ENCODE assay signal across 25 cellular contexts in the genomic region with DNA sequence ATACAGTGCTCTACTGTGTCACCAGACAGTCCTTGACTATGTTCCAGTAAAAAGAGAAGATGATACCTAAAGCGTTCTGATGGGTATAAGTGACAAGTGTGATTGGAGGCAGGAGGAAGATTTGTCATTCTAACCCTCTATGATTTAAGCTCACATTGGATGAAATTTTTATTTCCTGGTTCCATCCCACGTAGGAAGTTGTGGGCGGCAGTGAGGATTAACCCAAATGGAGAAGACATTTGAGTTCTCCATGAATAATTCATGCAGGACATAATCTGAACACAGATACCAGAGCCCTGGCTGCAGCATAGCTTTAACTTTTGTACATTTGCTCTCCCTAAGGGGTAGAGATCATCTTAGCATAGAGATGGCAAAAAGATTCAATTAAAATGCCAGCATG.
"Had no signal": no experiment of that assay in that cellular context is flagged by ENCODE, and none has a peak within 500 bp of the region (broad histone marks: within the 10 kb centered on the region; RNA-seq: fewer than 3 reads in every experiment).

No MANE protein-coding gene starts in this region.

- H3K4me3 Mint-ChIP-seq: activated CD4-positive, alpha-beta T cell treated with anti-CD3 and anti-CD28 coated beads, Interleukin-2, amount 10 ng/mL, durations not matched to agents 7 days and 5 days; activated CD8-positive, alpha-beta memory T cell treated with anti-CD3 and anti-CD28 coated beads, Interleukin-2, amount 10 ng/mL, durations not matched to agents 7 days and 5 days; activated CD8-positive, alpha-beta T cell treated with anti-CD3 and anti-CD28 coated beads for 36 hours; activated naive CD4-positive, alpha-beta T cell treated with anti-CD3 and anti-CD28 coated beads, Interleukin-2, amount 10 ng/mL, durations not matched to agents 7 days and 5 days; naive B cell; neural crest cell; stimulated activated naive CD8-positive, alpha-beta T cell treated with anti-CD3 and anti-CD28 coated beads, Interleukin-15, Interleukin-2, amounts not matched to agents 100 ng/mL and 50 ng/mL, for 24 hours had no signal

- H3K4me1 ChIP-seq: left lung, suprapubic skin, tibial nerve had no signal

- FAIRE-seq: endothelial cell of umbilical vein had no signal

- H3K27me3 ChIP-seq: left lung, suprapubic skin, tibial nerve had no signal

- DNase-seq: activated CD4-positive, alpha-beta T cell treated with anti-CD3 and anti-CD28 coated beads, Interleukin-2, amount 10 ng/mL, durations not matched to agents 7 days and 5 days; activated CD4-positive, CD25-positive, alpha-beta regulatory T cell treated with anti-CD3 and anti-CD28 coated beads, Interleukin-2, amount 50 U/mL, for 72 hours; activated CD8-positive, alpha-beta memory T cell treated with anti-CD3 and anti-CD28 coated beads, Interleukin-2, amount 10 ng/mL, durations not matched to agents 7 days and 5 days; activated CD8-positive, alpha-beta T cell treated with anti-CD3 and anti-CD28 coated beads for 36 hours; activated effector memory CD4-positive, alpha-beta T cell treated with anti-CD3 and anti-CD28 coated beads, Interleukin-2, amount 50 U/mL, for 16 hours; activated naive CD4-positive, alpha-beta T cell treated with anti-CD3 and anti-CD28 coated beads, Interleukin-2, amount 10 ng/mL, durations not matched to agents 7 days and 5 days; activated T-cell treated with anti-CD3 and anti-CD28 coated beads for 4 hours; dermis blood vessel endothelial cell; effector memory CD4-positive, alpha-beta T cell; foreskin melanocyte; hippocampal formation; kidney glomerular epithelial cell; left lung; naive B cell; stimulated activated CD4-positive, alpha-beta T cell treated with anti-CD3 and anti-CD28 coated beads, Interleukin-4, amount 100 ng/mL, for 24 hours; T-helper 2 cell had no signal

- H3K36me3 Mint-ChIP-seq: activated naive CD4-positive, alpha-beta T cell treated with anti-CD3 and anti-CD28 coated beads, Interleukin-2, amount 10 ng/mL, durations not matched to agents 7 days and 5 days had no signal

- H3K9me3 ChIP-seq: left lung, suprapubic skin, tibial nerve had no signal

- H3K27ac ChIP-seq: left lung, suprapubic skin, tibial nerve, VCaP had no signal

- ATAC-seq: activated CD8-positive, alpha-beta memory T cell treated with anti-CD3 and anti-CD28 coated beads, Interleukin-2, amount 10 ng/mL, durations not matched to agents 7 days and 5 days; activated CD8-positive, alpha-beta T cell treated with anti-CD3 and anti-CD28 coated beads for 36 hours; esophagus mucosa; left lung had no signal

- H3K9me3 Mint-ChIP-seq: activated CD4-positive, alpha-beta T cell treated with anti-CD3 and anti-CD28 coated beads, Interleukin-2, amount 10 ng/mL, durations not matched to agents 7 days and 5 days; activated CD8-positive, alpha-beta T cell treated with anti-CD3 and anti-CD28 coated beads for 36 hours; activated naive CD4-positive, alpha-beta T cell treated with anti-CD3 and anti-CD28 coated beads, Interleukin-2, amount 10 ng/mL, durations not matched to agents 7 days and 5 days; naive B cell; neural crest cell; stimulated activated naive CD8-positive, alpha-beta T cell treated with anti-CD3 and anti-CD28 coated beads, Interleukin-15, Interleukin-2, amounts not matched to agents 100 ng/mL and 50 ng/mL, for 24 hours had no signal

- H3K4me3 ChIP-seq: left lung, lung, suprapubic skin, tibial nerve had no signal

- H3K27ac Mint-ChIP-seq: activated CD4-positive, alpha-beta T cell treated with anti-CD3 and anti-CD28 coated beads, Interleukin-2, amount 10 ng/mL, durations not matched to agents 7 days and 5 days; activated CD8-positive, alpha-beta memory T cell treated with anti-CD3 and anti-CD28 coated beads, Interleukin-2, amount 10 ng/mL, durations not matched to agents 7 days and 5 days; activated CD8-positive, alpha-beta T cell treated with anti-CD3 and anti-CD28 coated beads for 36 hours; activated naive CD4-positive, alpha-beta T cell treated with anti-CD3 and anti-CD28 coated beads, Interleukin-2, amount 10 ng/mL, durations not matched to agents 7 days and 5 days; naive B cell; progenitor cell of endocrine pancreas; stimulated activated naive CD8-positive, alpha-beta T cell treated with anti-CD3 and anti-CD28 coated beads, Interleukin-15, Interleukin-2, amounts not matched to agents 100 ng/mL and 50 ng/mL, for 24 hours had no signal

- H3K4me1 Mint-ChIP-seq: activated CD4-positive, alpha-beta T cell treated with anti-CD3 and anti-CD28 coated beads, Interleukin-2, amount 10 ng/mL, durations not matched to agents 7 days and 5 days; activated CD8-positive, alpha-beta memory T cell treated with anti-CD3 and anti-CD28 coated beads, Interleukin-2, amount 10 ng/mL, durations not matched to agents 7 days and 5 days; activated naive CD4-positive, alpha-beta T cell treated with anti-CD3 and anti-CD28 coated beads, Interleukin-2, amount 10 ng/mL, durations not matched to agents 7 days and 5 days; naive B cell had no signal
